1 cellular context compared by ENCODE assay signal in genomic region chr3:14448756-14449728, GRCh38.
TF ChIP-seq lines count a peak whose summit lies in the region.

No MANE protein-coding gene starts in this region.

TF ChIP-seq in K562, 482 proteins besides CTCF, POLR2A, EP300 and RAD21:
- TF ChIP-seq STAT5A (IDR thresholded peaks at IDR 0.05; ENCODE audit: borderline replicate concordance, low read length): no peak
- TF ChIP-seq NFIC (IDR thresholded peaks at IDR 0.05): peak; percentile 54
- TF ChIP-seq SPI1 (IDR thresholded peaks at IDR 0.05; ENCODE audit: borderline replicate concordance, low read depth, low read length): peak; percentile 55; the same call in 1 of the 2 replicates
TF ChIP-seq in K562: peak in this region for 2.
